Comparison of ENCODE assay signal across 1 cellular context in the genomic region with DNA sequence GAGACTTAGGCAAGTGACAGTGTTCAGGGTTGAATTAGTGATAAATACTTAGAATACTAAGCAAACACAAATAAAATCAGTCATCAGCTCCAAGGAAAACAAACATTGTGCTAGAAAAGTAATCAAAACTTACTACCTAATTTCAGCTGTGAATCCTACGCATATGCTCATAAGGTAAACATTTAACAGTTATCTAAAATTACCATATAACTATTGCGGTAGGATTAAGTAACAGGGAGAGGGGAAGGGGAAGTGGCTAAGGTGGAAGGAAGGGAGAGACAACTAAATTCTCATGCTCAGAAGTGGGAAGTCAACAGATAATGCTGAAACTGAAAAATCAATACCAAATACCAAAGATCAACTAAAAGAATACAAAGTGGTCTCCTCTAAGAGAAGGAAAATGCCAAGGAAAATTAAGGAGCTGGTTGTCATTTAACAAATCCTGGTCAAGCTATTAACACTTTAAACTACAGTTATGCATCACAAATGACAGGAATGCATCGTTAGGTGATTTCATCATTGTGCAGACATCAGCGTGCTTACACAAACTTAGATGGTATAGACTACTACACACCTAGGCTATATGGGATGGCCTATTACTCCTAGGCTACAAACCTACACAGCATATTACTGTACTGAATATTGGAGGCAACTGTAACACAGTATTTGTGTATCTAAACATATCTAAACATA.
TF ChIP-seq lines count a peak whose summit lies in the region.

No MANE protein-coding gene starts in this region.

TF ChIP-seq in HEK293, 187 proteins besides CTCF, POLR2A, EP300 and RAD21 (continued from another document and continues in another):
- TF ChIP-seq, protein P1, sequence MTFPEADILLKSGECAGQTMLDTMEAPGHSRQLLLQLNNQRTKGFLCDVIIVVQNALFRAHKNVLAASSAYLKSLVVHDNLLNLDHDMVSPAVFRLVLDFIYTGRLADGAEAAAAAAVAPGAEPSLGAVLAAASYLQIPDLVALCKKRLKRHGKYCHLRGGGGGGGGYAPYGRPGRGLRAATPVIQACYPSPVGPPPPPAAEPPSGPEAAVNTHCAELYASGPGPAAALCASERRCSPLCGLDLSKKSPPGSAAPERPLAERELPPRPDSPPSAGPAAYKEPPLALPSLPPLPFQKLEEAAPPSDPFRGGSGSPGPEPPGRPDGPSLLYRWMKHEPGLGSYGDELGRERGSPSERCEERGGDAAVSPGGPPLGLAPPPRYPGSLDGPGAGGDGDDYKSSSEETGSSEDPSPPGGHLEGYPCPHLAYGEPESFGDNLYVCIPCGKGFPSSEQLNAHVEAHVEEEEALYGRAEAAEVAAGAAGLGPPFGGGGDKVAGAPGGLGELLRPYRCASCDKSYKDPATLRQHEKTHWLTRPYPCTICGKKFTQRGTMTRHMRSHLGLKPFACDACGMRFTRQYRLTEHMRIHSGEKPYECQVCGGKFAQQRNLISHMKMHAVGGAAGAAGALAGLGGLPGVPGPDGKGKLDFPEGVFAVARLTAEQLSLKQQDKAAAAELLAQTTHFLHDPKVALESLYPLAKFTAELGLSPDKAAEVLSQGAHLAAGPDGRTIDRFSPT (tag by site-specific recombination; IDR thresholded peaks at IDR 0.05): no peak
- TF ChIP-seq TCF7L2 (IDR thresholded peaks at IDR 0.05; ENCODE audit: borderline replicate concordance, low read depth, low read length): no peak
- no peak for TF ChIP-seq ZNF837 (tag by site-specific recombination; IDR thresholded peaks at IDR 0.05)
- peak; percentile 77 for TF ChIP-seq BCL11A (tag by site-specific recombination; IDR thresholded peaks at IDR 0.05; ENCODE audit: low read depth)
- TF ChIP-seq, protein P2, sequence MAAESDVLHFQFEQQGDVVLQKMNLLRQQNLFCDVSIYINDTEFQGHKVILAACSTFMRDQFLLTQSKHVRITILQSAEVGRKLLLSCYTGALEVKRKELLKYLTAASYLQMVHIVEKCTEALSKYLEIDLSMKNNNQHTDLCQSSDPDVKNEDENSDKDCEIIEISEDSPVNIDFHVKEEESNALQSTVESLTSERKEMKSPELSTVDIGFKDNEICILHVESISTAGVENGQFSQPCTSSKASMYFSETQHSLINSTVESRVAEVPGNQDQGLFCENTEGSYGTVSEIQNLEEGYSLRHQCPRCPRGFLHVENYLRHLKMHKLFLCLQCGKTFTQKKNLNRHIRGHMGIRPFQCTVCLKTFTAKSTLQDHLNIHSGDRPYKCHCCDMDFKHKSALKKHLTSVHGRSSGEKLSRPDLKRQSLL (tag by site-specific recombination; IDR thresholded peaks at IDR 0.05): no peak
- peak; percentile 94 for TF ChIP-seq SP7 (tag by site-specific recombination; IDR thresholded peaks at IDR 0.05)
- TF ChIP-seq, protein P3, sequence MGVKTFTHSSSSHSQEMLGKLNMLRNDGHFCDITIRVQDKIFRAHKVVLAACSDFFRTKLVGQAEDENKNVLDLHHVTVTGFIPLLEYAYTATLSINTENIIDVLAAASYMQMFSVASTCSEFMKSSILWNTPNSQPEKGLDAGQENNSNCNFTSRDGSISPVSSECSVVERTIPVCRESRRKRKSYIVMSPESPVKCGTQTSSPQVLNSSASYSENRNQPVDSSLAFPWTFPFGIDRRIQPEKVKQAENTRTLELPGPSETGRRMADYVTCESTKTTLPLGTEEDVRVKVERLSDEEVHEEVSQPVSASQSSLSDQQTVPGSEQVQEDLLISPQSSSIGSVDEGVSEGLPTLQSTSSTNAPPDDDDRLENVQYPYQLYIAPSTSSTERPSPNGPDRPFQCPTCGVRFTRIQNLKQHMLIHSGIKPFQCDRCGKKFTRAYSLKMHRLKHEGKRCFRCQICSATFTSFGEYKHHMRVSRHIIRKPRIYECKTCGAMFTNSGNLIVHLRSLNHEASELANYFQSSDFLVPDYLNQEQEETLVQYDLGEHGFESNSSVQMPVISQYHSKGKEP (tag by site-specific recombination; IDR thresholded peaks at IDR 0.05): 0 out of 2 replicates have a peak, but pooled peaks have one; percentile 5
- peak; percentile 85 for TF ChIP-seq ZNF366 (tag by site-specific recombination; conservative IDR thresholded peaks at IDR 0.05)
- TF ChIP-seq KLF8 (tag by site-specific recombination; IDR thresholded peaks at IDR 0.05): peak; percentile 66
- TF ChIP-seq, protein P4, sequence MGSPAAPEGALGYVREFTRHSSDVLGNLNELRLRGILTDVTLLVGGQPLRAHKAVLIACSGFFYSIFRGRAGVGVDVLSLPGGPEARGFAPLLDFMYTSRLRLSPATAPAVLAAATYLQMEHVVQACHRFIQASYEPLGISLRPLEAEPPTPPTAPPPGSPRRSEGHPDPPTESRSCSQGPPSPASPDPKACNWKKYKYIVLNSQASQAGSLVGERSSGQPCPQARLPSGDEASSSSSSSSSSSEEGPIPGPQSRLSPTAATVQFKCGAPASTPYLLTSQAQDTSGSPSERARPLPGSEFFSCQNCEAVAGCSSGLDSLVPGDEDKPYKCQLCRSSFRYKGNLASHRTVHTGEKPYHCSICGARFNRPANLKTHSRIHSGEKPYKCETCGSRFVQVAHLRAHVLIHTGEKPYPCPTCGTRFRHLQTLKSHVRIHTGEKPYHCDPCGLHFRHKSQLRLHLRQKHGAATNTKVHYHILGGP (tag by site-specific recombination; IDR thresholded peaks at IDR 0.05): peak; percentile 100
- TF ChIP-seq GFI1B (tag by site-specific recombination; IDR thresholded peaks at IDR 0.05): 0 out of 2 replicates have a peak, but pooled peaks have one; percentile 55
- TF ChIP-seq, protein P5, sequence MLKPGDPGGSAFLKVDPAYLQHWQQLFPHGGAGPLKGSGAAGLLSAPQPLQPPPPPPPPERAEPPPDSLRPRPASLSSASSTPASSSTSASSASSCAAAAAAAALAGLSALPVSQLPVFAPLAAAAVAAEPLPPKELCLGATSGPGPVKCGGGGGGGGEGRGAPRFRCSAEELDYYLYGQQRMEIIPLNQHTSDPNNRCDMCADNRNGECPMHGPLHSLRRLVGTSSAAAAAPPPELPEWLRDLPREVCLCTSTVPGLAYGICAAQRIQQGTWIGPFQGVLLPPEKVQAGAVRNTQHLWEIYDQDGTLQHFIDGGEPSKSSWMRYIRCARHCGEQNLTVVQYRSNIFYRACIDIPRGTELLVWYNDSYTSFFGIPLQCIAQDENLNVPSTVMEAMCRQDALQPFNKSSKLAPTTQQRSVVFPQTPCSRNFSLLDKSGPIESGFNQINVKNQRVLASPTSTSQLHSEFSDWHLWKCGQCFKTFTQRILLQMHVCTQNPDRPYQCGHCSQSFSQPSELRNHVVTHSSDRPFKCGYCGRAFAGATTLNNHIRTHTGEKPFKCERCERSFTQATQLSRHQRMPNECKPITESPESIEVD (tag by site-specific recombination; IDR thresholded peaks at IDR 0.05): peak; percentile 93; the same call in 1 of the 2 replicates
- peak; percentile 96 for TF ChIP-seq OSR2 (tag by site-specific recombination; IDR thresholded peaks at IDR 0.05)
- peak; percentile 87 for TF ChIP-seq ZNF629 (tag by site-specific recombination; IDR thresholded peaks at IDR 0.05)
- peak; percentile 27; the same call in 1 of the 2 replicates for TF ChIP-seq ZNF146 (tag by site-specific recombination; IDR thresholded peaks at IDR 0.05)
- no peak for TF ChIP-seq REPIN1 (tag by site-specific recombination; IDR thresholded peaks at IDR 0.05; ENCODE audit: low read depth)
- no peak for TF ChIP-seq MYNN (tag by site-specific recombination; IDR thresholded peaks at IDR 0.05; ENCODE audit: borderline replicate concordance)
- TF ChIP-seq, protein P6, sequence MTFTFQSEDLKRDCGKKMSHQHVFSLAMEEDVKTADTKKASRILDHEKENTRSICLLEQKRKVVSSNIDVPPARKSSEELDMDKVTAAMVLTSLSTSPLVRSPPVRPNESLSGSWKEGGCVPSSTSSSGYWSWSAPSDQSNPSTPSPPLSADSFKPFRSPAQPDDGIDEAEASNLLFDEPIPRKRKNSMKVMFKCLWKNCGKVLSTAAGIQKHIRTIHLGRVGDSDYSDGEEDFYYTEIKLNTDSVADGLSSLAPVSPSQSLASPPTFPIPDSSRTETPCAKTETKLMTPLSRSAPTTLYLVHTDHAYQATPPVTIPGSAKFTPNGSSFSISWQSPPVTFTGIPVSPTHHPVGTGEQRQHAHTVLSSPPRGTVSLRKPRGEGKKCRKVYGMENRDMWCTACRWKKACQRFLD (tag by site-specific recombination; IDR thresholded peaks at IDR 0.05): no peak
- TF ChIP-seq, protein P7, sequence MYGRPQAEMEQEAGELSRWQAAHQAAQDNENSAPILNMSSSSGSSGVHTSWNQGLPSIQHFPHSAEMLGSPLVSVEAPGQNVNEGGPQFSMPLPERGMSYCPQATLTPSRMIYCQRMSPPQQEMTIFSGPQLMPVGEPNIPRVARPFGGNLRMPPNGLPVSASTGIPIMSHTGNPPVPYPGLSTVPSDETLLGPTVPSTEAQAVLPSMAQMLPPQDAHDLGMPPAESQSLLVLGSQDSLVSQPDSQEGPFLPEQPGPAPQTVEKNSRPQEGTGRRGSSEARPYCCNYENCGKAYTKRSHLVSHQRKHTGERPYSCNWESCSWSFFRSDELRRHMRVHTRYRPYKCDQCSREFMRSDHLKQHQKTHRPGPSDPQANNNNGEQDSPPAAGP (tag by site-specific recombination; IDR thresholded peaks at IDR 0.05): peak; percentile 68; the same call in 1 of the 2 replicates
- TF ChIP-seq ZNF157 (tag by site-specific recombination; IDR thresholded peaks at IDR 0.05): no peak
- TF ChIP-seq ZFP69B (tag by site-specific recombination; IDR thresholded peaks at IDR 0.05): no peak
- TF ChIP-seq ZNF24 (tag by site-specific recombination; IDR thresholded peaks at IDR 0.05): peak; percentile 89
- TF ChIP-seq ZEB2 (tag by site-specific recombination; IDR thresholded peaks at IDR 0.05): peak; percentile 84
- no peak for TF ChIP-seq ZNF555 (tag by site-specific recombination; conservative IDR thresholded peaks at IDR 0.05)
- no peak for TF ChIP-seq BCL11B (tag by site-specific recombination; IDR thresholded peaks at IDR 0.05; ENCODE audit: low read depth)
- TF ChIP-seq ZNF211 (tag by site-specific recombination; IDR thresholded peaks at IDR 0.05; ENCODE audit: low read depth): 0 out of 2 replicates have a peak, but pooled peaks have one; percentile 54
- TF ChIP-seq ZNF354C (tag by site-specific recombination; IDR thresholded peaks at IDR 0.05; ENCODE audit: borderline replicate concordance, low read depth): no peak
- TF ChIP-seq ZBTB48 (tag by site-specific recombination; IDR thresholded peaks at IDR 0.05): no peak
- TF ChIP-seq ZNF585B (tag by site-specific recombination; IDR thresholded peaks at IDR 0.05): no peak
- peak; percentile 86 for TF ChIP-seq ZSCAN23 (tag by site-specific recombination; IDR thresholded peaks at IDR 0.05)
- TF ChIP-seq ZNF416 (tag by site-specific recombination; IDR thresholded peaks at IDR 0.05): no peak
- no peak for TF ChIP-seq ZNF223 (tag by site-specific recombination; IDR thresholded peaks at IDR 0.05)
- TF ChIP-seq GLI2 (tag by site-specific recombination; IDR thresholded peaks at IDR 0.05; ENCODE audit: borderline replicate concordance, low read depth): peak; percentile 89
- TF ChIP-seq ZNF121 (tag by site-specific recombination; IDR thresholded peaks at IDR 0.05): no peak
- TF ChIP-seq ZNF394 (tag by site-specific recombination; IDR thresholded peaks at IDR 0.05; ENCODE audit: borderline replicate concordance): 0 out of 2 replicates have a peak, but pooled peaks have one; percentile 29
- TF ChIP-seq, protein P8, sequence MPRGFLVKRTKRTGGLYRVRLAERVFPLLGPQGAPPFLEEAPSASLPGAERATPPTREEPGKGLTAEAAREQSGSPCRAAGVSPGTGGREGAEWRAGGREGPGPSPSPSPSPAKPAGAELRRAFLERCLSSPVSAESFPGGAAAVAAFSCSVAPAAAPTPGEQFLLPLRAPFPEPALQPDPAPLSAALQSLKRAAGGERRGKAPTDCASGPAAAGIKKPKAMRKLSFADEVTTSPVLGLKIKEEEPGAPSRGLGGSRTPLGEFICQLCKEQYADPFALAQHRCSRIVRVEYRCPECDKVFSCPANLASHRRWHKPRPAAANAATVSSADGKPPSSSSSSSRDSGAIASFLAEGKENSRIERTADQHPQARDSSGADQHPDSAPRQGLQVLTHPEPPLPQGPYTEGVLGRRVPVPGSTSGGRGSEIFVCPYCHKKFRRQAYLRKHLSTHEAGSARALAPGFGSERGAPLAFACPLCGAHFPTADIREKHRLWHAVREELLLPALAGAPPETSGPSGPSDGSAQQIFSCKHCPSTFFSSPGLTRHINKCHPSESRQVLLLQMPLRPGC (tag by site-specific recombination; IDR thresholded peaks at IDR 0.05): peak; percentile 90; the same call in 1 of the 2 replicates
- TF ChIP-seq, protein P9, sequence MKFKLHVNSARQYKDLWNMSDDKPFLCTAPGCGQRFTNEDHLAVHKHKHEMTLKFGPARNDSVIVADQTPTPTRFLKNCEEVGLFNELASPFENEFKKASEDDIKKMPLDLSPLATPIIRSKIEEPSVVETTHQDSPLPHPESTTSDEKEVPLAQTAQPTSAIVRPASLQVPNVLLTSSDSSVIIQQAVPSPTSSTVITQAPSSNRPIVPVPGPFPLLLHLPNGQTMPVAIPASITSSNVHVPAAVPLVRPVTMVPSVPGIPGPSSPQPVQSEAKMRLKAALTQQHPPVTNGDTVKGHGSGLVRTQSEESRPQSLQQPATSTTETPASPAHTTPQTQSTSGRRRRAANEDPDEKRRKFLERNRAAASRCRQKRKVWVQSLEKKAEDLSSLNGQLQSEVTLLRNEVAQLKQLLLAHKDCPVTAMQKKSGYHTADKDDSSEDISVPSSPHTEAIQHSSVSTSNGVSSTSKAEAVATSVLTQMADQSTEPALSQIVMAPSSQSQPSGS (tag by site-specific recombination; IDR thresholded peaks at IDR 0.05; ENCODE audit: low read depth): no peak
- TF ChIP-seq ZNF658 (tag by site-specific recombination; IDR thresholded peaks at IDR 0.05): no peak
- TF ChIP-seq, protein P10, sequence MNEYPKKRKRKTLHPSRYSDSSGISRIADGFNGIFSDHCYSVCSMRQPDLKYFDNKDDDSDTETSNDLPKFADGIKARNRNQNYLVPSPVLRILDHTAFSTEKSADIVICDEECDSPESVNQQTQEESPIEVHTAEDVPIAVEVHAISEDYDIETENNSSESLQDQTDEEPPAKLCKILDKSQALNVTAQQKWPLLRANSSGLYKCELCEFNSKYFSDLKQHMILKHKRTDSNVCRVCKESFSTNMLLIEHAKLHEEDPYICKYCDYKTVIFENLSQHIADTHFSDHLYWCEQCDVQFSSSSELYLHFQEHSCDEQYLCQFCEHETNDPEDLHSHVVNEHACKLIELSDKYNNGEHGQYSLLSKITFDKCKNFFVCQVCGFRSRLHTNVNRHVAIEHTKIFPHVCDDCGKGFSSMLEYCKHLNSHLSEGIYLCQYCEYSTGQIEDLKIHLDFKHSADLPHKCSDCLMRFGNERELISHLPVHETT (tag by site-specific recombination; IDR thresholded peaks at IDR 0.05): peak; percentile 94
- peak; percentile 90 for TF ChIP-seq ZNF843 (tag by site-specific recombination; IDR thresholded peaks at IDR 0.05)
- peak; percentile 49 for TF ChIP-seq ZNF600 (tag by site-specific recombination; IDR thresholded peaks at IDR 0.05)
- no peak for TF ChIP-seq ZNF544 (tag by site-specific recombination; IDR thresholded peaks at IDR 0.05)
- TF ChIP-seq ZXDB (tag by site-specific recombination; IDR thresholded peaks at IDR 0.05): peak; percentile 74
- TF ChIP-seq ZBTB17 (tag by site-specific recombination; IDR thresholded peaks at IDR 0.05): peak; percentile 77
- TF ChIP-seq OVOL3 (tag by site-specific recombination; IDR thresholded peaks at IDR 0.05): peak; percentile 90
- peak; percentile 56; the same call in 1 of the 2 replicates for TF ChIP-seq KLF10 (tag by site-specific recombination; IDR thresholded peaks at IDR 0.05)
- peak; percentile 28; the same call in 1 of the 2 replicates for TF ChIP-seq SP3 (tag by site-specific recombination; IDR thresholded peaks at IDR 0.05)
- TF ChIP-seq SP2 (tag by site-specific recombination; IDR thresholded peaks at IDR 0.05): peak; percentile 14; the same call in 1 of the 2 replicates
- peak; percentile 68; the same call in 1 of the 2 replicates for TF ChIP-seq WT1 (tag by site-specific recombination; IDR thresholded peaks at IDR 0.05)
